ENCODE assay signal across 18 cellular contexts in the genomic region with DNA sequence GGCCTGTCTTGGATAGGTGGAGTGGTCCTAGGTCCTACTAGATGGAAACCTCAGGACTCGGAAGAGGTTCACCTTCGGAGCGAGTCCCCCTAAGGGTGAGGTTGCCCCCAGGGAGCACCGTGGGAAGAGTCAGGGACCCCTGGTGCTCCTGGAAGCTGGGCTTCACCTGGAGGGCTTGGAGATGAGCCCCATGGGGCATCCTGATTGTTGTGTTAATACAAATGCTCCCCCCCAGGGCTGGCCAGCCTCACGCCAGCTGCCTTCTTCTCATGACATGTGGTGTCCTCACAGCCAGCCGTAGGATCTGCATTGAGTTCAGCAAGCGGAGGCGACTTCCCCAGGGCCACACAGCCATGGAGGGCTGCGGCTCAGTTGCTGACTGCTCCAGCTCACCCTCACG.
"Had no signal": no experiment of that assay in that cellular context is flagged by ENCODE, and none has a peak within 500 bp of the region (broad histone marks: within the 10 kb centered on the region; RNA-seq: fewer than 3 reads in every experiment).

No MANE protein-coding gene starts in this region.

- H3K36me3 Mint-ChIP-seq: naive thymus-derived CD4-positive, alpha-beta T cell; type B pancreatic cell had no signal

- H3K4me3 ChIP-seq: esophagus muscularis mucosa, gastrocnemius medialis, heart right ventricle, left ventricle myocardium inferior, right atrium auricular region, suprapubic skin, thyroid gland had no signal

- H3K4me3 Mint-ChIP-seq: dendritic cell treated with granulocyte-macrophage colony-stimulating factor and Interleukin-4, amounts not matched to agents 40 ng/mL and 50 ng/mL, for 4 days; effector memory CD8-positive, alpha-beta T cell; naive thymus-derived CD4-positive, alpha-beta T cell; nephron progenitor cell; type B pancreatic cell had no signal

- H3K27ac Mint-ChIP-seq: dendritic cell treated with granulocyte-macrophage colony-stimulating factor and Interleukin-4, amounts not matched to agents 40 ng/mL and 50 ng/mL, for 4 days; effector memory CD8-positive, alpha-beta T cell; naive thymus-derived CD4-positive, alpha-beta T cell; nephron progenitor cell; type B pancreatic cell had no signal

- H3K27ac ChIP-seq: epithelial cell of prostate, esophagus muscularis mucosa, gastrocnemius medialis, heart right ventricle, left ventricle myocardium inferior, neutrophil, right atrium auricular region, suprapubic skin, thyroid gland had no signal

- H3K36me3 ChIP-seq: esophagus muscularis mucosa, gastrocnemius medialis, heart right ventricle, left ventricle myocardium inferior, neutrophil, right atrium auricular region, suprapubic skin, thyroid gland had no signal

- DNase-seq: effector memory CD8-positive, alpha-beta T cell; gastrocnemius medialis; heart right ventricle; left cardiac atrium; left ventricle myocardium inferior; naive thymus-derived CD4-positive, alpha-beta T cell; nephron progenitor cell; small intestine; stimulated activated CD4-positive, alpha-beta T cell treated with anti-CD3 and anti-CD28 coated beads, Interleukin-12 subunit alpha, Interleukin-12 subunit beta, amount 100 ng/mL, for 4 hours; stimulated activated naive CD8-positive, alpha-beta T cell treated with anti-CD3 and anti-CD28 coated beads, Interleukin-15, Interleukin-2, amounts not matched to agents 100 U/mL and 50 U/mL, for 24 hours; thyroid gland had no signal

- H3K9me3 ChIP-seq: esophagus muscularis mucosa, gastrocnemius medialis, heart right ventricle, left ventricle myocardium inferior, neutrophil, right atrium auricular region, suprapubic skin, thyroid gland had no signal

- H3K27me3 ChIP-seq: right atrium auricular region, thyroid gland had no signal

- H3K9me3 Mint-ChIP-seq: dendritic cell treated with granulocyte-macrophage colony-stimulating factor and Interleukin-4, amounts not matched to agents 40 ng/mL and 50 ng/mL, for 4 days; effector memory CD8-positive, alpha-beta T cell; nephron progenitor cell; type B pancreatic cell had no signal

- H3K4me1 ChIP-seq: esophagus muscularis mucosa, gastrocnemius medialis, heart right ventricle, left ventricle myocardium inferior, right atrium auricular region, suprapubic skin, thyroid gland had no signal
